Comparison of ENCODE assay signal across 1 cellular context in genomic region chr1:236552096-236552495, GRCh38.
TF ChIP-seq lines count a peak whose summit lies in the region.

No MANE protein-coding gene starts in this region.

TF ChIP-seq in SK-N-SH, 30 proteins besides CTCF, POLR2A, EP300 and RAD21:
- no peak for TF ChIP-seq FOSL2 (IDR thresholded peaks at IDR 0.05; ENCODE audit: borderline replicate concordance, low read depth)
- TF ChIP-seq NFIC (IDR thresholded peaks at IDR 0.05; ENCODE audit: borderline replicate concordance) = no peak
